Comparison of ENCODE assay signal across 42 cellular contexts in genomic region chr12:9920451-9920850, GRCh38. TPM values are rescaled to one million over a fixed set of nuclear protein-coding genes. Genes with fewer than 3 reads are reported as not detected.
"Had no signal": no experiment of that assay in that cellular context is flagged by ENCODE, and none has a peak within 500 bp of the region (broad histone marks: within the 10 kb centered on the region; RNA-seq: fewer than 3 reads in every experiment).

No MANE protein-coding gene starts in this region.

- H3K27me3 Mint-ChIP-seq: activated CD4-positive, alpha-beta memory T cell treated with anti-CD3 and anti-CD28 coated beads for 36 hours; activated CD8-positive, alpha-beta T cell treated with anti-CD3 and anti-CD28 coated beads for 36 hours; activated naive CD8-positive, alpha-beta T cell treated with anti-CD3 and anti-CD28 coated beads for 36 hours had no signal

- H3K36me3 ChIP-seq: adrenal gland, brain microvascular endothelial cell, breast epithelium had no signal

- FAIRE-seq: astrocyte, TTC549 had no signal

- H3K36me3 Mint-ChIP-seq: activated CD4-positive, alpha-beta memory T cell treated with anti-CD3 and anti-CD28 coated beads for 36 hours; activated naive CD8-positive, alpha-beta T cell treated with anti-CD3 and anti-CD28 coated beads for 36 hours had no signal

- H3K27ac Mint-ChIP-seq: activated CD4-positive, alpha-beta memory T cell treated with anti-CD3 and anti-CD28 coated beads for 36 hours; activated CD4-positive, alpha-beta T cell treated with anti-CD3 and anti-CD28 coated beads, Interleukin-2, amount 10 ng/mL, durations not matched to agents 24 days and 14 days; activated CD8-positive, alpha-beta T cell treated with anti-CD3 and anti-CD28 coated beads for 36 hours; activated naive CD4-positive, alpha-beta T cell treated with anti-CD3 and anti-CD28 coated beads for 36 hours; activated naive CD4-positive, alpha-beta T cell treated with anti-CD3 and anti-CD28 coated beads, Interleukin-2, amount 50 U/mL, for 72 hours; activated naive CD8-positive, alpha-beta T cell treated with anti-CD3 and anti-CD28 coated beads for 36 hours; activated T-cell treated with anti-CD3 and anti-CD28 coated beads, Interleukin-2, amount 50 U/mL, for 72 hours; activated T-helper 1 cell treated with anti-CD3 and anti-CD28 coated beads, Interleukin-12 subunit alpha, Interleukin-12 subunit beta, Interleukin-2, Interleukin-4 antibody, amounts not matched to agents 30 ng/mL and 10 ng/mL and 1 ng/mL, durations not matched to agents 14 hours and 24 hours and 36 hours; activated T-helper 17 cell treated with anti-CD3 and anti-CD28 coated beads, Interleukin-2, amount 50 U/mL, for 72 hours; T-helper 1 cell treated with Interleukin-12 subunit alpha and Interleukin-12 subunit beta and Interleukin-4 antibody, amounts not matched to agents 30 μg/mL and 1 μg/mL, for 36 hours; T-helper 2 cell treated with Interferon-gamma antibody and Interleukin-4, amounts not matched to agents 5 μg/mL and 100 μg/mL, for 36 hours; WTC11 had no signal

- ATAC-seq: activated CD4-positive, CD25-positive, alpha-beta regulatory T cell treated with anti-CD3 and anti-CD28 coated beads, Interleukin-2, amount 50 U/mL, for 24 hours; activated CD8-positive, alpha-beta T cell treated with anti-CD3 and anti-CD28 coated beads for 36 hours; activated naive CD4-positive, alpha-beta T cell treated with anti-CD3 and anti-CD28 coated beads, Interleukin-2, amount 50 U/mL, for 72 hours; activated T-cell treated with anti-CD3 and anti-CD28 coated beads, Interleukin-2, amount 50 U/mL, for 4 hours; activated T-cell treated with anti-CD3 and anti-CD28 coated beads, Interleukin-2, amount 50 U/mL, for 72 hours; activated T-helper 17 cell treated with anti-CD3 and anti-CD28 coated beads, Interleukin-2, amount 50 U/mL, for 72 hours; body of pancreas; WTC11 had no signal

- H3K27me3 ChIP-seq: adrenal gland, body of pancreas, brain microvascular endothelial cell, breast epithelium had no signal

- DNase-seq: activated CD4-positive, alpha-beta memory T cell treated with anti-CD3 and anti-CD28 coated beads for 36 hours; activated CD4-positive, alpha-beta T cell treated with anti-CD3 and anti-CD28 coated beads for 1 hour; activated CD4-positive, alpha-beta T cell treated with anti-CD3 and anti-CD28 coated beads for 4 hours; activated CD4-positive, alpha-beta T cell treated with anti-CD3 and anti-CD28 coated beads, Interleukin-2, amount 10 ng/mL, durations not matched to agents 24 days and 14 days; activated CD4-positive, alpha-beta T cell treated with anti-CD3 and anti-CD28 coated beads, Interleukin-2, amount 50 U/mL, for 1 hour; activated CD4-positive, alpha-beta T cell treated with anti-CD3 and anti-CD28 coated beads, Interleukin-2, amount 50 U/mL, for 4 hours; activated CD4-positive, CD25-positive, alpha-beta regulatory T cell; activated CD8-positive, alpha-beta memory T cell treated with anti-CD3 and anti-CD28 coated beads, Interleukin-2, amount 50 U/mL, for 4 hours; activated CD8-positive, alpha-beta T cell treated with anti-CD3 and anti-CD28 coated beads for 36 hours; activated effector memory CD4-positive, alpha-beta T cell treated with anti-CD3 and anti-CD28 coated beads, Interleukin-2, amount 50 U/mL, for 16 hours; activated gamma-delta T cell treated with Interleukin-2 at 50 U/mL for 16 hours; activated naive CD4-positive, alpha-beta T cell; activated naive CD4-positive, alpha-beta T cell treated with anti-CD3 and anti-CD28 coated beads for 36 hours; activated naive CD4-positive, alpha-beta T cell treated with anti-CD3 and anti-CD28 coated beads, Interleukin-2, amount 50 U/mL, for 16 hours; activated naive CD8-positive, alpha-beta T cell treated with anti-CD3 and anti-CD28 coated beads for 36 hours; activated T-cell treated with anti-CD3 and anti-CD28 coated beads for 4 hours; activated T-cell treated with anti-CD3 and anti-CD28 coated beads, Interleukin-2, amount 50 U/mL, for 1 hour; activated T-cell treated with anti-CD3 and anti-CD28 coated beads, Interleukin-2, amount 50 U/mL, for 4 hours; activated T-cell treated with anti-CD3 and anti-CD28 coated beads, Interleukin-2, amount 50 U/mL, for 72 hours; adrenal gland; amniotic stem cell; aorta; body of pancreas; brain microvascular endothelial cell; central memory CD4-positive, alpha-beta T cell; T-helper 1 cell; T-helper 2 cell; T-helper 9 cell had no signal

- H3K4me3 Mint-ChIP-seq: activated CD4-positive, alpha-beta memory T cell treated with anti-CD3 and anti-CD28 coated beads for 36 hours; activated CD4-positive, alpha-beta T cell treated with anti-CD3 and anti-CD28 coated beads, Interleukin-2, amount 10 ng/mL, durations not matched to agents 24 days and 14 days; activated CD8-positive, alpha-beta T cell treated with anti-CD3 and anti-CD28 coated beads for 36 hours; activated naive CD4-positive, alpha-beta T cell treated with anti-CD3 and anti-CD28 coated beads for 36 hours; activated naive CD8-positive, alpha-beta T cell treated with anti-CD3 and anti-CD28 coated beads for 36 hours; activated T-cell treated with anti-CD3 and anti-CD28 coated beads, Interleukin-2, amount 50 U/mL, for 4 hours; activated T-cell treated with anti-CD3 and anti-CD28 coated beads, Interleukin-2, amount 50 U/mL, for 72 hours; activated T-helper 1 cell treated with anti-CD3 and anti-CD28 coated beads, Interleukin-12 subunit alpha, Interleukin-12 subunit beta, Interleukin-2, Interleukin-4 antibody, amounts not matched to agents 30 ng/mL and 10 ng/mL and 1 ng/mL, durations not matched to agents 14 hours and 24 hours and 36 hours; activated T-helper 17 cell treated with anti-CD3 and anti-CD28 coated beads, Interleukin-2, amount 50 U/mL, for 72 hours; T-helper 1 cell treated with Interleukin-12 subunit alpha and Interleukin-12 subunit beta and Interleukin-4 antibody, amounts not matched to agents 30 μg/mL and 1 μg/mL, for 36 hours; T-helper 2 cell treated with Interferon-gamma antibody and Interleukin-4, amounts not matched to agents 5 μg/mL and 100 μg/mL, for 36 hours; WTC11 had no signal

- H3K27ac ChIP-seq: adrenal gland, body of pancreas, brain microvascular endothelial cell, breast epithelium, VCaP had no signal

- H3K4me1 ChIP-seq: body of pancreas, breast epithelium had no signal

- H3K9me3 Mint-ChIP-seq: activated CD4-positive, alpha-beta memory T cell treated with anti-CD3 and anti-CD28 coated beads for 36 hours; activated CD8-positive, alpha-beta T cell treated with anti-CD3 and anti-CD28 coated beads for 36 hours; activated naive CD4-positive, alpha-beta T cell treated with anti-CD3 and anti-CD28 coated beads for 36 hours; activated T-cell treated with anti-CD3 and anti-CD28 coated beads, Interleukin-2, amount 50 U/mL, for 4 hours; activated T-helper 1 cell treated with anti-CD3 and anti-CD28 coated beads, Interleukin-12 subunit alpha, Interleukin-12 subunit beta, Interleukin-2, Interleukin-4 antibody, amounts not matched to agents 30 ng/mL and 10 ng/mL and 1 ng/mL, durations not matched to agents 14 hours and 24 hours and 36 hours; activated T-helper 17 cell treated with anti-CD3 and anti-CD28 coated beads, Interleukin-2, amount 50 U/mL, for 72 hours had no signal

- H3K9me3 ChIP-seq: adrenal gland, body of pancreas had no signal

- H3K4me1 Mint-ChIP-seq: activated T-helper 17 cell treated with anti-CD3 and anti-CD28 coated beads, Interleukin-2, amount 50 U/mL, for 72 hours; WTC11 had no signal

- H3K4me3 ChIP-seq: adrenal gland, body of pancreas, breast epithelium had no signal

RNA-seq across cellular contexts. Expression of gene CLEC2A, which starts 11.7 kb away (rescaled TPM):
- total RNA-seq: activated CD4-positive, alpha-beta memory T cell treated with anti-CD3 and anti-CD28 coated beads for 36 hours; activated CD4-positive, alpha-beta T cell treated with anti-CD3 and anti-CD28 coated beads, Interleukin-2, amount 10 ng/mL, durations not matched to agents 24 days and 14 days; activated CD8-positive, alpha-beta memory T cell treated with anti-CD3 and anti-CD28 coated beads for 36 hours; activated CD8-positive, alpha-beta T cell treated with anti-CD3 and anti-CD28 coated beads for 36 hours; activated naive CD4-positive, alpha-beta T cell treated with anti-CD3 and anti-CD28 coated beads for 36 hours; activated naive CD4-positive, alpha-beta T cell treated with anti-CD3 and anti-CD28 coated beads, Interleukin-2, amount 50 U/mL, for 72 hours; activated naive CD8-positive, alpha-beta T cell treated with anti-CD3 and anti-CD28 coated beads for 36 hours; activated T-cell treated with anti-CD3 and anti-CD28 coated beads, Interleukin-2, amount 50 U/mL, for 4 hours; activated T-cell treated with anti-CD3 and anti-CD28 coated beads, Interleukin-2, amount 50 U/mL, for 72 hours; activated T-helper 1 cell treated with anti-CD3 and anti-CD28 coated beads, Interleukin-12 subunit alpha, Interleukin-12 subunit beta, Interleukin-2, Interleukin-4 antibody, amounts not matched to agents 30 ng/mL and 10 ng/mL and 1 ng/mL, durations not matched to agents 14 hours and 24 hours and 36 hours; activated T-helper 17 cell treated with anti-CD3 and anti-CD28 coated beads, Interleukin-2, amount 50 U/mL, for 72 hours; adrenal gland; aorta; body of pancreas; breast epithelium; cardiac septum; cerebellum had no signal
- polyA plus RNA-seq: adrenal gland, aorta had no signal

RNA-seq across cellular contexts. Expression of gene KLRF2, which starts 39.2 kb away (rescaled TPM):
- total RNA-seq: activated CD4-positive, alpha-beta memory T cell treated with anti-CD3 and anti-CD28 coated beads for 36 hours; activated CD4-positive, alpha-beta T cell treated with anti-CD3 and anti-CD28 coated beads, Interleukin-2, amount 10 ng/mL, durations not matched to agents 24 days and 14 days; activated CD8-positive, alpha-beta memory T cell treated with anti-CD3 and anti-CD28 coated beads for 36 hours; activated CD8-positive, alpha-beta T cell treated with anti-CD3 and anti-CD28 coated beads for 36 hours; activated naive CD4-positive, alpha-beta T cell treated with anti-CD3 and anti-CD28 coated beads for 36 hours; activated naive CD4-positive, alpha-beta T cell treated with anti-CD3 and anti-CD28 coated beads, Interleukin-2, amount 50 U/mL, for 72 hours; activated naive CD8-positive, alpha-beta T cell treated with anti-CD3 and anti-CD28 coated beads for 36 hours; activated T-cell treated with anti-CD3 and anti-CD28 coated beads, Interleukin-2, amount 50 U/mL, for 4 hours; activated T-cell treated with anti-CD3 and anti-CD28 coated beads, Interleukin-2, amount 50 U/mL, for 72 hours; activated T-helper 1 cell treated with anti-CD3 and anti-CD28 coated beads, Interleukin-12 subunit alpha, Interleukin-12 subunit beta, Interleukin-2, Interleukin-4 antibody, amounts not matched to agents 30 ng/mL and 10 ng/mL and 1 ng/mL, durations not matched to agents 14 hours and 24 hours and 36 hours; activated T-helper 17 cell treated with anti-CD3 and anti-CD28 coated beads, Interleukin-2, amount 50 U/mL, for 72 hours; adrenal gland; aorta; astrocyte; body of pancreas; breast epithelium; cardiac septum; cerebellum; WTC11 had no signal
- polyA plus RNA-seq: adrenal gland, aorta had no signal

RNA-seq across cellular contexts. Expression of gene CLEC12A, which starts 50.8 kb away (rescaled TPM):
- total RNA-seq: activated CD4-positive, alpha-beta memory T cell treated with anti-CD3 and anti-CD28 coated beads for 36 hours; activated CD4-positive, alpha-beta T cell treated with anti-CD3 and anti-CD28 coated beads, Interleukin-2, amount 10 ng/mL, durations not matched to agents 24 days and 14 days; activated CD8-positive, alpha-beta memory T cell treated with anti-CD3 and anti-CD28 coated beads for 36 hours; activated naive CD4-positive, alpha-beta T cell treated with anti-CD3 and anti-CD28 coated beads for 36 hours; activated T-cell treated with anti-CD3 and anti-CD28 coated beads, Interleukin-2, amount 50 U/mL, for 4 hours; activated T-helper 1 cell treated with anti-CD3 and anti-CD28 coated beads, Interleukin-12 subunit alpha, Interleukin-12 subunit beta, Interleukin-2, Interleukin-4 antibody, amounts not matched to agents 30 ng/mL and 10 ng/mL and 1 ng/mL, durations not matched to agents 14 hours and 24 hours and 36 hours; astrocyte; cerebellum; WTC11 had no signal

RNA-seq across cellular contexts. Expression of gene CLEC2B, which starts 51.3 kb away (rescaled TPM):
- total RNA-seq: astrocyte had no signal
